8 cellular contexts compared by ENCODE assay signal in the genomic region with DNA sequence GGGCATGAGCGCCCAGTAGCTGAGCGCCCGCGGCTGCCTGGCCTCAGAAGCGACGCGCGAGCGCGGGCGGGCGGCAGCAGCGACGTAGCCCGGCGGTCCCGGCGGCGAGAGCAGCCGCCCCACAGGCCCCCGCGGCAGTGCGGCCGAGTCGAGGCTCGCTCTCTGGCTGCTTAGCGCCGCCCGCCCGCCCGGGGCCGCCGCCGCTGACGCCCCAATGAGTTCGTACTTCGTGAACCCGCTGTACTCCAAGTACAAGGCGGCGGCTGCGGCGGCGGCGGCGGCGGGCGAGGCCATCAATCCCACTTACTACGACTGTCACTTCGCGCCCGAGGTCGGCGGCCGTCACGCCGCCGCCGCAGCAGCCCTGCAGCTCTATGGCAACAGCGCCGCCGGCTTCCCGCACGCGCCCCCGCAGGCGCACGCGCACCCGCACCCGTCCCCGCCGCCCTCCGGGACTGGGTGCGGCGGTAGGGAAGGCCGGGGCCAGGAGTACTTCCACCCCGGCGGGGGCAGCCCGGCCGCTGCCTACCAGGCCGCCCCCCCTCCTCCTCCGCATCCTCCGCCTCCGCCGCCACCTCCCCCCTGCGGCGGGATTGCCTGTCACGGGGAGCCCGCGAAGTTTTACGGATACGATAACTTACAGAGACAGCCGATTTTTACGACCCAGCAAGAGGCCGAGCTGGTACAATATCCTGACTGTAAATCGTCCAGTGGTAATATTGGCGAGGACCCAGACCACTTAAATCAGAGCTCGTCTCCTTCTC. TPM values are rescaled to one million over a fixed set of nuclear protein-coding genes. Genes with fewer than 3 reads are reported as not detected.
DNase-seq lines count a peak whose midpoint lies in the region; ATAC-seq and TF ChIP-seq lines count a peak whose summit lies in the region.

No MANE protein-coding gene starts in this region.

- no peaks in the 10 kb centered on the region for H3K9me3 Mint-ChIP-seq in osteocyte (ENCODE audit: unreplicated experiment)

- peak overlapping the region; percentile 7; the same call in 1 of the 2 replicates for H3K4me3 ChIP-seq in H7 (ENCODE audit: insufficient read depth, low read depth, low read length)
- H3K4me3 ChIP-seq in SJCRH30, result peak overlapping the region; percentile 73

- H3K4me1 ChIP-seq in SJCRH30, result peaks cover 11% of the 10 kb centered on the region; the same call in 1 of the 2 replicates

- TF ChIP-seq CTCF in osteocyte (IDR thresholded peaks at IDR 0.05), result no peak

- DNase-seq in H7 (peak; percentile 86), SJCRH30 (peak; percentile 52 to 53), erythroblast (lab: John Stamatoyannopoulos, UW) (peak; percentile 56 to 71), osteocyte (ENCODE audit: extremely low spot score, unreplicated experiment) (no peak), T1000 (lab: John Stamatoyannopoulos, UW) (no peak), NCI-H510A treated with DMSO at 0.1 percent for 48 hours (lab: John Stamatoyannopoulos, UW) (no peak), amygdala (lab: John Stamatoyannopoulos, UW) (no peak)

- H3K4me1 Mint-ChIP-seq in osteocyte (ENCODE audit: unreplicated experiment), result peaks cover 24% of the 10 kb centered on the region

- H3K27me3 ChIP-seq in H7 (ENCODE audit: control insufficient read depth, insufficient read depth, low read length) (peaks cover 100% of the 10 kb centered on the region), SJCRH30 (no peaks in the 10 kb centered on the region)

- H3K27me3 Mint-ChIP-seq in osteocyte (ENCODE audit: unreplicated experiment), result peaks cover 86% of the 10 kb centered on the region

- no peaks in the 10 kb centered on the region for H3K9me3 ChIP-seq in SJCRH30 (replicated peaks)

- no peaks in the 10 kb centered on the region for H3K36me3 ChIP-seq in H7 (replicated peaks; ENCODE audit: control insufficient read depth, insufficient read depth, low read length)
- H3K36me3 ChIP-seq in SJCRH30, result no peaks in the 10 kb centered on the region

- H3K27ac ChIP-seq in SJCRH30, result no peak overlapping the region; the same call in 1 of the 2 replicates

- TF ChIP-seq POLR2A in erythroblast (IDR thresholded peaks at IDR 0.05; ENCODE audit: low read length), result no peak

- H3K27ac Mint-ChIP-seq in osteocyte (ENCODE audit: unreplicated experiment), result no peak overlapping the region

- H3K36me3 Mint-ChIP-seq in osteocyte (ENCODE audit: unreplicated experiment), result no peaks in the 10 kb centered on the region

- H3K4me3 Mint-ChIP-seq in osteocyte (ENCODE audit: unreplicated experiment), result peak overlapping the region; percentile 62

- ATAC-seq in GM21717 (IDR thresholded peaks at IDR 0.05; ENCODE audit: unreplicated experiment), result no peak

RNA-seq across cellular contexts. Expression of a gene that starts 0.8 kb away (rescaled TPM):
- not detected in 2 replicates for total RNA-seq in H7 (2014; rRNA removed; shearing (Covaris generic))
- 8.6 and 9.9 TPM in 2 replicates for total RNA-seq in SJCRH30 (2014; rRNA removed; shearing (Covaris generic))
- total RNA-seq in osteocyte, result not detected in 2 replicates

RNA-seq across cellular contexts. Expression of a gene that starts 7.8 kb away (rescaled TPM):
- total RNA-seq in H7 (2014; rRNA removed; shearing (Covaris generic)), result 0.10 TPM in 1 of 2 replicates, not detected in the other
- 3.9 and 4.4 TPM in 2 replicates for total RNA-seq in SJCRH30 (2014; rRNA removed; shearing (Covaris generic))
- total RNA-seq in osteocyte, result not detected in 2 replicates

RNA-seq across cellular contexts. Expression of a gene that starts 13.8 kb away (rescaled TPM):
- 0.03 TPM in 1 of 2 replicates, not detected in the other for total RNA-seq in H7 (2014; rRNA removed; shearing (Covaris generic))
- 1.3 and 2.2 TPM in 2 replicates for total RNA-seq in SJCRH30 (2014; rRNA removed; shearing (Covaris generic))
- not detected in 2 replicates for total RNA-seq in osteocyte

RNA-seq across cellular contexts. Expression of a gene that starts 21.0 kb away (rescaled TPM):
- not detected in 2 replicates for total RNA-seq in H7 (2014; rRNA removed; shearing (Covaris generic))
- total RNA-seq in SJCRH30 (2014; rRNA removed; shearing (Covaris generic)), result not detected in 2 replicates
- total RNA-seq in osteocyte, result not detected in 2 replicates

RNA-seq across cellular contexts. Expression of a gene that starts 23.3 kb away (rescaled TPM):
- total RNA-seq in H7 (2014; rRNA removed; shearing (Covaris generic)), result 0.22 TPM in 1 of 2 replicates, not detected in the other
- total RNA-seq in SJCRH30 (2014; rRNA removed; shearing (Covaris generic)), result 3.1 and 3.7 TPM in 2 replicates
- not detected in 2 replicates for total RNA-seq in osteocyte

Comparison
In these comparisons a context has a peak if more than half of its experiments do, and no peak if none do; other contexts are left out.
1. DNase-seq: peak in H7 (single experiment), SJCRH30 (2 of 2) and erythroblast (2 of 2); none in osteocyte (single experiment), T1000 (single experiment), NCI-H510A treated with DMSO at 0.1 percent for 48 hours (single experiment) and amygdala (0 of 56).